11 cellular contexts compared by ENCODE assay signal in genomic region chr1:118507391-118507790, GRCh38.
"Had no signal": no experiment of that assay in that cellular context is flagged by ENCODE, and none has a peak within 500 bp of the region (broad histone marks: within the 10 kb centered on the region; RNA-seq: fewer than 3 reads in every experiment).

No MANE protein-coding gene starts in this region.

- H3K4me1 Mint-ChIP-seq: IgD-negative memory B cell had no signal

- H3K27me3 Mint-ChIP-seq: IgD-negative memory B cell had no signal

- H3K4me1 ChIP-seq: HAP-1 had no signal

- H3K36me3 ChIP-seq: HAP-1 had no signal

- H3K27ac Mint-ChIP-seq: HFFc6, IgD-negative memory B cell had no signal

- H3K4me2 ChIP-seq: KMS-11 had no signal

- ATAC-seq: HCT116, HepG2 had no signal

- H3K27ac ChIP-seq: GM23248, HL-60, KMS-11 had no signal

- H3K4me3 Mint-ChIP-seq: HFFc6, IgD-negative memory B cell had no signal

- H3K4me3 ChIP-seq: GM23248, HAP-1 had no signal

- DNase-seq: GM23248, H7, HFFc6, Karpas-422, KBM-7 had no signal

- H3K36me3 Mint-ChIP-seq: IgD-negative memory B cell had no signal

- H2AFZ ChIP-seq: GM23248 had no signal
